1 cellular context compared by ENCODE assay signal in genomic region chr16:2223375-2224182, GRCh38.
TF ChIP-seq lines count a peak whose summit lies in the region.

Gene E4F1 (plus strand): TSS chr16:2223591. CDS start chr16:2223614, 23 bp downstream.

TF ChIP-seq in HepG2, 621 proteins besides CTCF, POLR2A, EP300 and RAD21 (continued from another document and continues in another):
- TF ChIP-seq ZNF564 (CRISPR knock-in tag; IDR thresholded peaks at IDR 0.05) (peak; percentile 90; the same call in 1 of the 2 replicates), U2AF2 (IDR thresholded peaks at IDR 0.05; ENCODE audit: low read depth, low read length) (peak; percentile 96), CAMTA2 (CRISPR knock-in tag; IDR thresholded peaks at IDR 0.05; ENCODE audit: borderline replicate concordance) (no peak), NFYC (CRISPR knock-in tag; IDR thresholded peaks at IDR 0.05) (peak; percentile 54; the same call in 1 of the 2 replicates), THAP8 (CRISPR knock-in tag; IDR thresholded peaks at IDR 0.05; ENCODE audit: borderline replicate concordance) (no peak), SKI (IDR thresholded peaks at IDR 0.05; ENCODE audit: partially characterized antibody) (peak; percentile 64), ZNF766 (CRISPR knock-in tag; IDR thresholded peaks at IDR 0.05; ENCODE audit: borderline replicate concordance) (peak; percentile 64; the same call in 1 of the 2 replicates), CEBPZ (IDR thresholded peaks at IDR 0.05; ENCODE audit: low read length) (no peak), REXO4 (CRISPR knock-in tag; IDR thresholded peaks at IDR 0.05; ENCODE audit: borderline replicate concordance) (no peak), YY1 (IDR thresholded peaks at IDR 0.05; ENCODE audit: insufficient read depth, insufficient replicate concordance, low read depth, low read length) (peak; percentile 93), CREB1 (IDR thresholded peaks at IDR 0.05) (peak; percentile 96), CREB1 (CRISPR knock-in tag; IDR thresholded peaks at IDR 0.05) (peak; percentile 90), NFIB (CRISPR knock-in tag; IDR thresholded peaks at IDR 0.05; ENCODE audit: borderline replicate concordance) (no peak), CBX2 (IDR thresholded peaks at IDR 0.05; ENCODE audit: low read depth, low read length) (no peak), CBX2 (CRISPR knock-in tag; IDR thresholded peaks at IDR 0.05; ENCODE audit: low read depth) (no peak), ZNF616 (CRISPR knock-in tag; IDR thresholded peaks at IDR 0.05; ENCODE audit: low read depth) (peak; percentile 37; the same call in 1 of the 2 replicates), ZNF710 (CRISPR knock-in tag; IDR thresholded peaks at IDR 0.05; ENCODE audit: borderline replicate concordance) (peak; percentile 68; the same call in 1 of the 2 replicates), ATM (IDR thresholded peaks at IDR 0.05; ENCODE audit: borderline replicate concordance) (no peak), ZNF138 (CRISPR knock-in tag; IDR thresholded peaks at IDR 0.05; ENCODE audit: low read depth) (peak; percentile 51; the same call in 1 of the 2 replicates), WIZ (CRISPR knock-in tag; IDR thresholded peaks at IDR 0.05) (no peak), ETV5 (CRISPR knock-in tag; IDR thresholded peaks at IDR 0.05; ENCODE audit: borderline replicate concordance) (no peak; the same call in 1 of the 2 replicates), RBAK (CRISPR knock-in tag; IDR thresholded peaks at IDR 0.05) (no peak; the same call in 1 of the 2 replicates), GMEB2 (CRISPR knock-in tag; IDR thresholded peaks at IDR 0.05; ENCODE audit: low read depth) (peak; percentile 83), HMG20B (CRISPR knock-in tag; conservative IDR thresholded peaks at IDR 0.05) (no peak), ZNF136 (CRISPR knock-in tag; IDR thresholded peaks at IDR 0.05; ENCODE audit: low read depth) (0 out of 2 replicates have a peak, but pooled peaks have one; percentile 16), ZNF883 (CRISPR knock-in tag; IDR thresholded peaks at IDR 0.05; ENCODE audit: not compliant biosample characterization) (peak; percentile 43), ZNF496 (CRISPR knock-in tag; IDR thresholded peaks at IDR 0.05; ENCODE audit: insufficient replicate concordance) (no peak), JARID2 (CRISPR knock-in tag; IDR thresholded peaks at IDR 0.05; ENCODE audit: insufficient replicate concordance) (no peak), BHLHE40 (IDR thresholded peaks at IDR 0.05; ENCODE audit: low read length) (no peak), RXRB (CRISPR knock-in tag; IDR thresholded peaks at IDR 0.05; ENCODE audit: borderline replicate concordance) (no peak; the same call in 1 of the 2 replicates), SNAPC2 (CRISPR knock-in tag; IDR thresholded peaks at IDR 0.05) (no peak), PRMT3 (CRISPR knock-in tag; IDR thresholded peaks at IDR 0.05; ENCODE audit: borderline replicate concordance, low read depth) (no peak), ZNF777 (CRISPR knock-in tag; IDR thresholded peaks at IDR 0.05) (peak; percentile 71; the same call in 1 of the 2 replicates), ZBTB7B (CRISPR knock-in tag; IDR thresholded peaks at IDR 0.05) (no peak), ZFY (CRISPR knock-in tag; IDR thresholded peaks at IDR 0.05) (peak; percentile 98), FOSL1 (CRISPR knock-in tag; IDR thresholded peaks at IDR 0.05; ENCODE audit: borderline replicate concordance) (no peak), KLF6 (CRISPR knock-in tag; IDR thresholded peaks at IDR 0.05) (no peak), ZEB1 (IDR thresholded peaks at IDR 0.05; ENCODE audit: insufficient replicate concordance, low read depth) (no peak), ZNF326 (CRISPR knock-in tag; IDR thresholded peaks at IDR 0.05; ENCODE audit: borderline replicate concordance) (no peak), SCMH1 (CRISPR knock-in tag; IDR thresholded peaks at IDR 0.05; ENCODE audit: borderline replicate concordance) (no peak), ZFAT (CRISPR knock-in tag; conservative IDR thresholded peaks at IDR 0.05) (no peak), ZSCAN21 (CRISPR knock-in tag; IDR thresholded peaks at IDR 0.05; ENCODE audit: borderline replicate concordance) (no peak)
- TF ChIP-seq, protein P1, sequence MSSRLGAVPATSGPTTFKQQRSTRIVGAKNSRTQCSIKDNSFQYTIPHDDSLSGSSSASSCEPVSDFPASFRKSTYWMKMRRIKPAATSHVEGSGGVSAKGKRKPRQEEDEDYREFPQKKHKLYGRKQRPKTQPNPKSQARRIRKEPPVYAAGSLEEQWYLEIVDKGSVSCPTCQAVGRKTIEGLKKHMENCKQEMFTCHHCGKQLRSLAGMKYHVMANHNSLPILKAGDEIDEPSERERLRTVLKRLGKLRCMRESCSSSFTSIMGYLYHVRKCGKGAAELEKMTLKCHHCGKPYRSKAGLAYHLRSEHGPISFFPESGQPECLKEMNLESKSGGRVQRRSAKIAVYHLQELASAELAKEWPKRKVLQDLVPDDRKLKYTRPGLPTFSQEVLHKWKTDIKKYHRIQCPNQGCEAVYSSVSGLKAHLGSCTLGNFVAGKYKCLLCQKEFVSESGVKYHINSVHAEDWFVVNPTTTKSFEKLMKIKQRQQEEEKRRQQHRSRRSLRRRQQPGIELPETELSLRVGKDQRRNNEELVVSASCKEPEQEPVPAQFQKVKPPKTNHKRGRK (CRISPR knock-in tag; IDR thresholded peaks at IDR 0.05) = no peak
- TF ChIP-seq, protein P2, sequence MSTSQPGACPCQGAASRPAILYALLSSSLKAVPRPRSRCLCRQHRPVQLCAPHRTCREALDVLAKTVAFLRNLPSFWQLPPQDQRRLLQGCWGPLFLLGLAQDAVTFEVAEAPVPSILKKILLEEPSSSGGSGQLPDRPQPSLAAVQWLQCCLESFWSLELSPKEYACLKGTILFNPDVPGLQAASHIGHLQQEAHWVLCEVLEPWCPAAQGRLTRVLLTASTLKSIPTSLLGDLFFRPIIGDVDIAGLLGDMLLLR (CRISPR knock-in tag; IDR thresholded peaks at IDR 0.05) = peak; percentile 55; the same call in 1 of the 2 replicates
- TF ChIP-seq, protein P3, sequence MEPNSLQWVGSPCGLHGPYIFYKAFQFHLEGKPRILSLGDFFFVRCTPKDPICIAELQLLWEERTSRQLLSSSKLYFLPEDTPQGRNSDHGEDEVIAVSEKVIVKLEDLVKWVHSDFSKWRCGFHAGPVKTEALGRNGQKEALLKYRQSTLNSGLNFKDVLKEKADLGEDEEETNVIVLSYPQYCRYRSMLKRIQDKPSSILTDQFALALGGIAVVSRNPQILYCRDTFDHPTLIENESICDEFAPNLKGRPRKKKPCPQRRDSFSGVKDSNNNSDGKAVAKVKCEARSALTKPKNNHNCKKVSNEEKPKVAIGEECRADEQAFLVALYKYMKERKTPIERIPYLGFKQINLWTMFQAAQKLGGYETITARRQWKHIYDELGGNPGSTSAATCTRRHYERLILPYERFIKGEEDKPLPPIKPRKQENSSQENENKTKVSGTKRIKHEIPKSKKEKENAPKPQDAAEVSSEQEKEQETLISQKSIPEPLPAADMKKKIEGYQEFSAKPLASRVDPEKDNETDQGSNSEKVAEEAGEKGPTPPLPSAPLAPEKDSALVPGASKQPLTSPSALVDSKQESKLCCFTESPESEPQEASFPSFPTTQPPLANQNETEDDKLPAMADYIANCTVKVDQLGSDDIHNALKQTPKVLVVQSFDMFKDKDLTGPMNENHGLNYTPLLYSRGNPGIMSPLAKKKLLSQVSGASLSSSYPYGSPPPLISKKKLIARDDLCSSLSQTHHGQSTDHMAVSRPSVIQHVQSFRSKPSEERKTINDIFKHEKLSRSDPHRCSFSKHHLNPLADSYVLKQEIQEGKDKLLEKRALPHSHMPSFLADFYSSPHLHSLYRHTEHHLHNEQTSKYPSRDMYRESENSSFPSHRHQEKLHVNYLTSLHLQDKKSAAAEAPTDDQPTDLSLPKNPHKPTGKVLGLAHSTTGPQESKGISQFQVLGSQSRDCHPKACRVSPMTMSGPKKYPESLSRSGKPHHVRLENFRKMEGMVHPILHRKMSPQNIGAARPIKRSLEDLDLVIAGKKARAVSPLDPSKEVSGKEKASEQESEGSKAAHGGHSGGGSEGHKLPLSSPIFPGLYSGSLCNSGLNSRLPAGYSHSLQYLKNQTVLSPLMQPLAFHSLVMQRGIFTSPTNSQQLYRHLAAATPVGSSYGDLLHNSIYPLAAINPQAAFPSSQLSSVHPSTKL (CRISPR knock-in tag; IDR thresholded peaks at IDR 0.05) = peak; percentile 39; the same call in 1 of the 2 replicates
